ENCODE assay signal across 1 cellular context in genomic region chr3:42755681-42756578, GRCh38.
TF ChIP-seq lines count a peak whose summit lies in the region.

No MANE protein-coding gene starts in this region.

TF ChIP-seq in H1, 55 proteins besides CTCF, POLR2A, EP300 and RAD21:
- TF ChIP-seq NANOG (IDR thresholded peaks at IDR 0.05; ENCODE audit: insufficient read depth, low read depth, low read length, poor library complexity, severe bottlenecking) (no peak), RBBP5 (IDR thresholded peaks at IDR 0.05; ENCODE audit: borderline replicate concordance, low read depth, low read length) (no peak), MAFK (IDR thresholded peaks at IDR 0.05; ENCODE audit: low read depth, low read length) (peak; percentile 32; the same call in 1 of the 2 replicates), HDAC2 (IDR thresholded peaks at IDR 0.05; ENCODE audit: borderline replicate concordance in 1 of 2, low read depth in 2 of 2, low read length in 2 of 2) (no peak), RXRA (IDR thresholded peaks at IDR 0.05; ENCODE audit: insufficient read depth, low read depth, low read length) (no peak), TEAD4 (IDR thresholded peaks at IDR 0.05; ENCODE audit: low read depth, low read length) (no peak), GTF2F1 (IDR thresholded peaks at IDR 0.05; ENCODE audit: borderline replicate concordance, low read depth, low read length) (no peak)
